In the genomic region with DNA sequence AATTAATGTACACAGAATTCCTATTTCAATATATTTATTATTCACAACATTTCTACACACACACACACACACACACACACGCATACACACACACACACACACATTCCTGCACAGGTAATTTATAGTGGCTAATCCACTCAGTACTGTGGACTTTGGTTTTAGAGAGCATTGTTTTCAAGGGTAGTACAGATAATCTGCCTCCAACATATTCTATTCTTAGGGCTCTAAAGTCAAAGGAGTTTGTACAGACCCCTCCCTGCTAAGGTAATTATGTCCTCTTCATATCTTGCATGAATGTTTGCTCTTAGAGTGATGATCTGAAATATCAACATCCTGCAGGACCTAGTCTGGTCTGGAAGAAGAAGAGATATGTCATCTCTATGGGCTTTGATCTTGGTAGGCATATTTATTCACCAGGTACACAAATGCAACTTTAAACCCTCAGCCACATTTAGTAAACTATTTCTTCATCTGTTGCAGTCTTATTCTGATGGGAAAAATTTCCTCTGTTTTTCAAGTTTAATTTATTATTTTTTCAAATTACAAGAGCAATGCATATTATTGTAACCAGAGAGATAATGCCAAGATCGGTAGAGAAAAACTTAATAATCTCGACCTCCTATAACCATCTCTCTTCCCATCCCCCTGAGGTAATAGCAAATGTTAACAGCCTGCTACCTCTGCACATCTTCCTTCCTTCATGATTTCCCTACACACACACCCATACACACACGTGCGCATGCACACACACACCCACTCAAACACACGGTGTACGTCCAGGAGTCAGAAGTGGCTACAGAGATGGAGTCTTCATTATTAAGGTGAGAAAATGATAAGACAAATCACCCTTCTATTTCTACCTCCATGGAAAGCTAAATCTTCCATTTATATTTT, we compare ENCODE assay signal across 28 cellular contexts.
"Had no signal": no experiment of that assay in that cellular context is flagged by ENCODE, and none has a peak within 500 bp of the region (broad histone marks: within the 10 kb centered on the region; RNA-seq: fewer than 3 reads in every experiment).

No MANE protein-coding gene starts in this region.

- H3K27ac Mint-ChIP-seq: immature natural killer cell; nephron; neural progenitor cell; progenitor cell of endocrine pancreas; stimulated activated effector memory CD8-positive, alpha-beta T cell treated with anti-CD3 and anti-CD28 coated beads, Interleukin-12 subunit alpha, Interleukin-12 subunit beta, amount 100 ng/mL, for 72 hours; type B pancreatic cell had no signal

- H3K9me3 Mint-ChIP-seq: immature natural killer cell; naive thymus-derived CD4-positive, alpha-beta T cell; stimulated activated effector memory CD8-positive, alpha-beta T cell treated with anti-CD3 and anti-CD28 coated beads, Interleukin-12 subunit alpha, Interleukin-12 subunit beta, amount 100 ng/mL, for 72 hours; type B pancreatic cell had no signal

- H3K27me3 Mint-ChIP-seq: progenitor cell of endocrine pancreas, type B pancreatic cell had no signal

- H3K9ac ChIP-seq: neural progenitor cell, parathyroid adenoma had no signal

- H3K36me3 Mint-ChIP-seq: immature natural killer cell; neural progenitor cell; stimulated activated effector memory CD8-positive, alpha-beta T cell treated with anti-CD3 and anti-CD28 coated beads, Interleukin-12 subunit alpha, Interleukin-12 subunit beta, amount 100 ng/mL, for 72 hours; type B pancreatic cell had no signal

- H3K4me1 Mint-ChIP-seq: immature natural killer cell, nephron had no signal

- H3K4me2 ChIP-seq: neural progenitor cell had no signal

- DNase-seq: dermis blood vessel endothelial cell; effector memory CD4-positive, alpha-beta T cell; foreskin keratinocyte; heart right ventricle; hypothalamus; immature natural killer cell; islet precursor cell; kidney glomerular epithelial cell; left ventricle myocardium superior; lower lobe of right lung; naive thymus-derived CD4-positive, alpha-beta T cell; stimulated activated CD4-positive, alpha-beta T cell treated with anti-CD3 and anti-CD28 coated beads, Interleukin-2, amount 100 ng/mL, for 24 hours; stimulated activated CD4-positive, alpha-beta T cell treated with anti-CD3 and anti-CD28 coated beads, Interleukin-4, amount 100 ng/mL, for 24 hours; stimulated activated naive CD8-positive, alpha-beta T cell treated with anti-CD3 and anti-CD28 coated beads, Interleukin-15, Interleukin-2, amounts not matched to agents 100 U/mL and 50 U/mL, for 24 hours; substantia nigra; testis; tibial artery had no signal

- H3K79me2 ChIP-seq: parathyroid adenoma had no signal

- H2AFZ ChIP-seq: neural progenitor cell, parathyroid adenoma had no signal

- H3K9me3 ChIP-seq: esophagus muscularis mucosa, gastroesophageal sphincter, heart right ventricle, lower lobe of right lung, testis, tibial artery had no signal

- H3K36me3 ChIP-seq: esophagus muscularis mucosa, gastroesophageal sphincter, heart right ventricle, lower lobe of right lung, neural progenitor cell, tibial artery had no signal

- FAIRE-seq: endothelial cell of umbilical vein had no signal

- ATAC-seq: foreskin keratinocyte; gastroesophageal sphincter; heart right ventricle; left ventricle myocardium superior; lower lobe of right lung; naive thymus-derived CD4-positive, alpha-beta T cell; sciatic nerve; stimulated activated effector memory CD8-positive, alpha-beta T cell treated with anti-CD3 and anti-CD28 coated beads, Interleukin-12 subunit alpha, Interleukin-12 subunit beta, amount 100 ng/mL, for 72 hours; stimulated activated naive CD8-positive, alpha-beta T cell treated with anti-CD3 and anti-CD28 coated beads, Interleukin-15, Interleukin-2, amounts not matched to agents 100 U/mL and 50 U/mL, for 24 hours had no signal

- H3K27ac ChIP-seq: coronary artery, esophagus muscularis mucosa, foreskin keratinocyte, gastroesophageal sphincter, heart right ventricle, lower lobe of right lung, neural progenitor cell, parathyroid adenoma, testis, tibial artery had no signal

- H3K4me3 ChIP-seq: coronary artery, esophagus muscularis mucosa, gastroesophageal sphincter, heart right ventricle, lower lobe of right lung, neural progenitor cell, testis, tibial artery had no signal

- H3K4me1 ChIP-seq: esophagus muscularis mucosa, gastroesophageal sphincter, heart right ventricle, lower lobe of right lung, parathyroid adenoma, testis, tibial artery had no signal

- H3K27me3 ChIP-seq: esophagus muscularis mucosa, foreskin keratinocyte, gastroesophageal sphincter, neural progenitor cell, testis, tibial artery had no signal

- H3K4me3 Mint-ChIP-seq: immature natural killer cell; naive thymus-derived CD4-positive, alpha-beta T cell; nephron; neural progenitor cell; stimulated activated effector memory CD8-positive, alpha-beta T cell treated with anti-CD3 and anti-CD28 coated beads, Interleukin-12 subunit alpha, Interleukin-12 subunit beta, amount 100 ng/mL, for 72 hours; type B pancreatic cell had no signal
